ENCODE assay signal across 23 cellular contexts in the genomic region with DNA sequence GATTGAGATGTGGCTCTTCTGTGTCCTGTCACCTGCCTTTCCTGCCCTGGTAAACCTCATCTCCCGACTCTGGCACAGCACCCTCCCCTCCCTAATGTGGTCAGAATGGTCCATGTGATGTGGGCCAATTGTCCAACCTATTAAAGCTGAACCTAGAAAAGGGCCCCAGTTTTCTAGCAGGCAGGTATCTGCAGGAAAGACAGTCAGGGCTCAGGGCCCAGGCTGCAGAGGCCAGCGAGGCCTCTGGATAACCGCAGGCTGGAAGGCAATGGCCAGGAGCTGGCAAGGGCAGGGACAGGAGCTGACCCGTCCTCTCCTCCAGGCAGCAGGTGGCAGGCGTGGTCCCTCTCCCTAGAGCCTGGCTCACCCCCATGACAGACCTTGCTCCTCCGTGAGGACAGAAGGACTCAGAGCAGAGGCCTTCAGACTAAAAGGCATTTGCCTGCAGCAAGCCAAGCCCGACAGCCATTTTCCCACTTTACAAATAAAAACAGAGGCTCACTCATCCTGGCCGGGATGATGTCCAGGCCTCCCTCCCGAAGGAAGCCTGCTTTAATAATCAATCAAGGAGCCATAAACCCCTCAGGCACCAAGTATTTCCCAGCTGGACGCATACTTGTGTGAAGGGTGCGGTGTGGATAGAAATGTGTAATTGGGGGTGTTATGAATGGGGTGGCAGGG.
A peak's percentile ranks its signal among the peaks of the same experiment; 100 is the strongest.
DNase-seq lines count a peak whose midpoint lies in the region; ATAC-seq, FAIRE-seq and TF ChIP-seq lines count a peak whose summit lies in the region.
"Had no signal": no experiment of that assay in that cellular context is flagged by ENCODE, and none has a peak within 500 bp of the region (broad histone marks: within the 10 kb centered on the region; RNA-seq: fewer than 3 reads in every experiment).

No MANE protein-coding gene starts in this region.

- H3K36me3 ChIP-seq in H1 (ENCODE audit: control insufficient read depth in 2 of 4, insufficient read depth in 4 of 4, low read length in 3 of 4) (no peaks in the 10 kb centered on the region), lung (ENCODE audit: control insufficient read depth in 2 of 2, insufficient read depth in 2 of 2, low read length in 2 of 2) (no peaks in the 10 kb centered on the region), mucosa of descending colon (ENCODE audit: low read depth) (no peaks in the 10 kb centered on the region)
- H3K36me3 ChIP-seq: gastroesophageal sphincter had no signal

- TF ChIP-seq CTCF in H1 (IDR thresholded peaks at IDR 0.05; ENCODE audit: control extremely low read depth in 1 of 3, insufficient read depth in 1 of 3, low read depth in 1 of 3, low read length in 3 of 3) (peak; percentile 18 to 22 (median 20); a peak in 2 of 4 replicates), lung (IDR thresholded peaks at IDR 0.05; ENCODE audit: control extremely low read depth, extremely low read depth) (no peak), mucosa of descending colon (IDR thresholded peaks at IDR 0.05) (no peak)

- no peak overlapping the region for H2BK20ac ChIP-seq in H1 (ENCODE audit: low read length)

- TF ChIP-seq EP300 in H1 (IDR thresholded peaks at IDR 0.05; ENCODE audit: borderline replicate concordance in 1 of 2, low read depth in 2 of 2, low read length in 2 of 2), result no peak

- intact Hi-C loops in activated CD4-positive, alpha-beta memory T cell treated with anti-CD3 and anti-CD28 coated beads for 36 hours (cut with micrococcal nuclease), result no loop called here
- intact Hi-C loops in mucosa of descending colon (cut with DNase I, micrococcal nuclease), result no loop called here

- no peak overlapping the region for H3K18ac ChIP-seq in H1 (ENCODE audit: extremely low read depth, low read length)

- FAIRE-seq in H1 (lab: Jason Lieb, UNC), result no peak
- FAIRE-seq: A204.1, colon had no signal

- no peaks in the 10 kb centered on the region for H3K79me1 ChIP-seq in H1 (ENCODE audit: low read depth, low read length)

- no peaks in the 10 kb centered on the region for H3K79me2 ChIP-seq in H1 (ENCODE audit: control insufficient read depth in 1 of 2, insufficient read depth in 2 of 2, low read length in 2 of 2)
- H3K79me2 ChIP-seq: parathyroid adenoma had no signal

- CTCF ChIA-PET in activated CD4-positive, alpha-beta memory T cell treated with anti-CD3 and anti-CD28 coated beads, Interleukin-2, amount 10 ng/mL, durations not matched to agents 7 days and 5 days (lab: Charles Lee), result no interaction called here
- CTCF ChIA-PET in activated CD4-positive, alpha-beta memory T cell treated with anti-CD3 and anti-CD28 coated beads for 36 hours (lab: Charles Lee), result no interaction called here
- CTCF ChIA-PET in H1 (lab: Charles Lee; ENCODE audit: partially characterized antibody), result no interaction called here

- H4K91ac ChIP-seq in H1 (replicated peaks; ENCODE audit: insufficient read length, low read length), result no peak overlapping the region

- H3K27me3 Mint-ChIP-seq in activated CD4-positive, alpha-beta memory T cell treated with anti-CD3 and anti-CD28 coated beads, Interleukin-2, amount 10 ng/mL, durations not matched to agents 7 days and 5 days, result peaks cover 31% of the 10 kb centered on the region
- H3K27me3 Mint-ChIP-seq in activated CD4-positive, alpha-beta memory T cell treated with anti-CD3 and anti-CD28 coated beads for 36 hours, result peaks cover 25% of the 10 kb centered on the region

- H3K27ac ChIP-seq in H1 (ENCODE audit: low read depth, low read length) (no peak overlapping the region), lung (ENCODE audit: low read depth in 1 of 2, low read length in 1 of 2) (no peak overlapping the region)
- H3K27ac ChIP-seq: gastroesophageal sphincter, parathyroid adenoma, RWPE1, skin epidermis had no signal

- no peak overlapping the region for H4K5ac ChIP-seq in H1 (ENCODE audit: insufficient read length, low read depth, low read length)

- H3K4me3 ChIP-seq in H1 (ENCODE audit: extremely low read depth in 1 of 4, insufficient read depth in 2 of 4, low read depth in 3 of 4, low read length in 4 of 4) (no peak overlapping the region), lung (no peak overlapping the region), mucosa of descending colon (no peak overlapping the region)
- H3K4me3 ChIP-seq: gastroesophageal sphincter, skin epidermis had no signal

- H2BK120ac ChIP-seq in H1 (replicated peaks; ENCODE audit: low read depth, low read length), result no peak overlapping the region

- H3K14ac ChIP-seq in H1 (ENCODE audit: insufficient read length), result no peak overlapping the region

- H3K4me1 ChIP-seq in H1 (replicated peaks in 1 of 4; ENCODE audit: control insufficient read depth in 3 of 4, insufficient read depth in 4 of 4, low read length in 3 of 4), result no peaks in the 10 kb centered on the region
- H3K4me1 ChIP-seq in lung (ENCODE audit: control insufficient read depth in 2 of 2, insufficient read depth in 2 of 2, low read length in 2 of 2), result peaks cover 0 to 2% of the 10 kb centered on the region in 2 donors
- H3K4me1 ChIP-seq in mucosa of descending colon (ENCODE audit: low read depth), result no peaks in the 10 kb centered on the region
- H3K4me1 ChIP-seq: gastroesophageal sphincter, parathyroid adenoma had no signal

- H4K8ac ChIP-seq in H1 (ENCODE audit: extremely low read depth, insufficient read depth, low read length), result no peak overlapping the region

- H2AFZ ChIP-seq in H1 (ENCODE audit: low read length), result no peak overlapping the region
- H2AFZ ChIP-seq: parathyroid adenoma had no signal

- H3K4me3 Mint-ChIP-seq in activated CD4-positive, alpha-beta memory T cell treated with anti-CD3 and anti-CD28 coated beads, Interleukin-2, amount 10 ng/mL, durations not matched to agents 7 days and 5 days, result no peak overlapping the region
- H3K4me3 Mint-ChIP-seq in activated CD4-positive, alpha-beta memory T cell treated with anti-CD3 and anti-CD28 coated beads for 36 hours, result no peak overlapping the region
- H3K4me3 Mint-ChIP-seq in stimulated activated effector memory CD8-positive, alpha-beta T cell treated with anti-CD3 and anti-CD28 coated beads, Interleukin-12 subunit alpha, Interleukin-12 subunit beta, amount 100 ng/mL, for 72 hours, result no peak overlapping the region
- H3K4me3 Mint-ChIP-seq: brain had no signal

- H2BK12ac ChIP-seq in H1 (ENCODE audit: low read depth, low read length), result no peak overlapping the region

- no peaks in the 10 kb centered on the region for H4K20me1 ChIP-seq in H1 (replicated peaks in 1 of 2; ENCODE audit: control insufficient read depth in 1 of 2, insufficient read depth in 2 of 2, low read length in 2 of 2)

- peak; percentile 10 for DNase-seq in activated CD4-positive, alpha-beta memory T cell treated with anti-CD3 and anti-CD28 coated beads, Interleukin-2, amount 10 ng/mL, durations not matched to agents 7 days and 5 days
- no peak for DNase-seq in activated CD4-positive, alpha-beta memory T cell treated with anti-CD3 and anti-CD28 coated beads for 36 hours
- DNase-seq in H1 (ENCODE audit: low read depth in 1 of 2, low spot score in 2 of 2), result no peak
- peak; percentile 26 for DNase-seq in lung (ENCODE audit: low spot score)
- no peak for DNase-seq in stimulated activated effector memory CD8-positive, alpha-beta T cell treated with anti-CD3 and anti-CD28 coated beads, Interleukin-12 subunit alpha, Interleukin-12 subunit beta, amount 100 ng/mL, for 72 hours (ENCODE audit: low spot score in 2 of 2)
- DNase-seq in UCSD-AML1 (lab: John Stamatoyannopoulos, UW; ENCODE audit: unreplicated experiment), result no peak
- no peak for DNase-seq in mucosa of descending colon
- DNase-seq: activated CD4-positive, alpha-beta T cell treated with anti-CD3 and anti-CD28 coated beads, Interleukin-2, amount 50 U/mL, for 4 hours; activated naive CD4-positive, alpha-beta T cell treated with anti-CD3 and anti-CD28 coated beads, Interleukin-2, amount 50 U/mL, for 16 hours; activated T-cell treated with anti-CD3 and anti-CD28 coated beads, Interleukin-2, amount 50 U/mL, for 1 hour; C1 segment of cervical spinal cord; NCI-H187 treated with DMSO at 0.1 percent for 48 hours; NCI-H345; stimulated activated CD8-positive, alpha-beta memory T cell treated with anti-CD3 and anti-CD28 coated beads, Interleukin-4, amount 100 ng/mL, for 48 hours; substantia nigra had no signal

- H3K9me3 Mint-ChIP-seq in activated CD4-positive, alpha-beta memory T cell treated with anti-CD3 and anti-CD28 coated beads, Interleukin-2, amount 10 ng/mL, durations not matched to agents 7 days and 5 days, result no peaks in the 10 kb centered on the region
- H3K9me3 Mint-ChIP-seq in activated CD4-positive, alpha-beta memory T cell treated with anti-CD3 and anti-CD28 coated beads for 36 hours, result no peaks in the 10 kb centered on the region
- no peaks in the 10 kb centered on the region for H3K9me3 Mint-ChIP-seq in stimulated activated effector memory CD8-positive, alpha-beta T cell treated with anti-CD3 and anti-CD28 coated beads, Interleukin-12 subunit alpha, Interleukin-12 subunit beta, amount 100 ng/mL, for 72 hours

- H3K23me2 ChIP-seq in H1 (ENCODE audit: low read depth, low read length), result no peaks in the 10 kb centered on the region

- no peak overlapping the region for H3K4ac ChIP-seq in H1 (replicated peaks; ENCODE audit: insufficient read length, low read depth, low read length)

- ATAC-seq in lung (ENCODE audit: insufficient read depth, low FRiP score) (no peak), HG02798 (IDR thresholded peaks at IDR 0.05; ENCODE audit: poor library complexity, unreplicated experiment) (no peak), mucosa of descending colon (no peak)
- ATAC-seq in stimulated activated effector memory CD8-positive, alpha-beta T cell treated with anti-CD3 and anti-CD28 coated beads, Interleukin-12 subunit alpha, Interleukin-12 subunit beta, amount 100 ng/mL, for 72 hours, result no peak
- ATAC-seq: gastroesophageal sphincter had no signal

- no peak overlapping the region for H2BK15ac ChIP-seq in H1 (ENCODE audit: low read length)

- H3K4me1 Mint-ChIP-seq in activated CD4-positive, alpha-beta memory T cell treated with anti-CD3 and anti-CD28 coated beads, Interleukin-2, amount 10 ng/mL, durations not matched to agents 7 days and 5 days, result no peaks in the 10 kb centered on the region
- no peaks in the 10 kb centered on the region for H3K4me1 Mint-ChIP-seq in activated CD4-positive, alpha-beta memory T cell treated with anti-CD3 and anti-CD28 coated beads for 36 hours (ENCODE audit: low read depth)
- H3K4me1 Mint-ChIP-seq in stimulated activated effector memory CD8-positive, alpha-beta T cell treated with anti-CD3 and anti-CD28 coated beads, Interleukin-12 subunit alpha, Interleukin-12 subunit beta, amount 100 ng/mL, for 72 hours, result no peaks in the 10 kb centered on the region

- H2BK5ac ChIP-seq in H1 (ENCODE audit: low read depth, low read length), result no peak overlapping the region

- POLR2A ChIA-PET in activated CD4-positive, alpha-beta memory T cell treated with anti-CD3 and anti-CD28 coated beads, Interleukin-2, amount 10 ng/mL, durations not matched to agents 7 days and 5 days (lab: Charles Lee), result no interaction called here
- POLR2A ChIA-PET in activated CD4-positive, alpha-beta memory T cell treated with anti-CD3 and anti-CD28 coated beads for 36 hours (lab: Charles Lee), result no interaction called here
- POLR2A ChIA-PET in H1 (lab: Charles Lee; ENCODE audit: partially characterized antibody), result no interaction called here

- H3K27ac Mint-ChIP-seq in activated CD4-positive, alpha-beta memory T cell treated with anti-CD3 and anti-CD28 coated beads, Interleukin-2, amount 10 ng/mL, durations not matched to agents 7 days and 5 days, result no peak overlapping the region
- no peak overlapping the region for H3K27ac Mint-ChIP-seq in activated CD4-positive, alpha-beta memory T cell treated with anti-CD3 and anti-CD28 coated beads for 36 hours
- H3K27ac Mint-ChIP-seq in stimulated activated effector memory CD8-positive, alpha-beta T cell treated with anti-CD3 and anti-CD28 coated beads, Interleukin-12 subunit alpha, Interleukin-12 subunit beta, amount 100 ng/mL, for 72 hours, result no peak overlapping the region
- H3K27ac Mint-ChIP-seq: brain had no signal

- WGBS in H1 (ENCODE audit: extremely low coverage in 1 of 2, insufficient coverage in 1 of 2, insufficient read length in 1 of 2, insufficient replicate concordance in 2 of 2, low coverage in 1 of 2, low lambda C conversion rate in 2 of 2, missing lambda C conversion rate in 1 of 2), 2 experiments, result 88% methylated on average over 9 of the region's 11 CpGs; no CpG with 5 or more reads in 1 of the 2 experiments
- WGBS in lung, 2 donors, result 72 to 78% methylated on average over 11 of the region's 11 CpGs

- H3K9ac ChIP-seq in H1 (replicated peaks in 1 of 4; ENCODE audit: extremely low read depth in 1 of 4, low read depth in 3 of 4, low read length in 3 of 4), result no peak overlapping the region
- H3K9ac ChIP-seq: parathyroid adenoma had no signal

- H3K56ac ChIP-seq in H1 (replicated peaks; ENCODE audit: insufficient read length, low read depth, low read length), result no peak overlapping the region

- no peak overlapping the region for H2AK5ac ChIP-seq in H1 (ENCODE audit: low read depth, low read length)

- no peaks in the 10 kb centered on the region for H3K36me3 Mint-ChIP-seq in activated CD4-positive, alpha-beta memory T cell treated with anti-CD3 and anti-CD28 coated beads, Interleukin-2, amount 10 ng/mL, durations not matched to agents 7 days and 5 days (ENCODE audit: low read depth)
- no peaks in the 10 kb centered on the region for H3K36me3 Mint-ChIP-seq in activated CD4-positive, alpha-beta memory T cell treated with anti-CD3 and anti-CD28 coated beads for 36 hours
- no peaks in the 10 kb centered on the region for H3K36me3 Mint-ChIP-seq in stimulated activated effector memory CD8-positive, alpha-beta T cell treated with anti-CD3 and anti-CD28 coated beads, Interleukin-12 subunit alpha, Interleukin-12 subunit beta, amount 100 ng/mL, for 72 hours
- H3K36me3 Mint-ChIP-seq: brain had no signal

- TF ChIP-seq POLR2A in H1 (IDR thresholded peaks at IDR 0.05; ENCODE audit: control extremely low read depth in 1 of 2, low read depth in 2 of 2, low read length in 2 of 2), result no peak

- H3K27me3 ChIP-seq in H1 (replicated peaks in 1 of 4; ENCODE audit: control insufficient read depth in 3 of 4, extremely low read depth in 1 of 4, insufficient read depth in 3 of 4, low read length in 3 of 4) (no peaks in the 10 kb centered on the region), lung (ENCODE audit: control insufficient read depth, insufficient read depth) (no peaks in the 10 kb centered on the region)

- peak; percentile 10 to 25; a peak in 3 of 4 replicates for TF ChIP-seq RAD21 in H1 (IDR thresholded peaks at IDR 0.05 in 1 of 2, conservative IDR thresholded peaks at IDR 0.05 in 1 of 2; ENCODE audit: low read depth in 2 of 2, low read length in 2 of 2)

- H3K9me3 ChIP-seq in H1 (ENCODE audit: insufficient read depth in 2 of 2, low read depth in 1 of 2, low read length in 1 of 2) (no peaks in the 10 kb centered on the region), lung (ENCODE audit: control insufficient read depth in 2 of 2, insufficient read depth in 1 of 2, low read length in 1 of 2) (no peaks in the 10 kb centered on the region), mucosa of descending colon (no peaks in the 10 kb centered on the region)
- H3K9me3 ChIP-seq: gastroesophageal sphincter had no signal

- H3K23ac ChIP-seq in H1 (ENCODE audit: insufficient read length), result no peak overlapping the region

- no peak overlapping the region for H3K4me2 ChIP-seq in H1 (ENCODE audit: insufficient read depth in 1 of 2, low read depth in 2 of 2, low read length in 2 of 2)

Comparison
In these comparisons a context has a peak if more than half of its experiments do, and no peak if none do; other contexts are left out.
1. DNase-seq: peak in activated CD4-positive, alpha-beta memory T cell treated with anti-CD3 and anti-CD28 coated beads, Interleukin-2, amount 10 ng/mL, durations not matched to agents 7 days and 5 days (single experiment) and lung (single experiment); none in activated CD4-positive, alpha-beta memory T cell treated with anti-CD3 and anti-CD28 coated beads for 36 hours (single experiment), H1 (0 of 2), stimulated activated effector memory CD8-positive, alpha-beta T cell treated with anti-CD3 and anti-CD28 coated beads, Interleukin-12 subunit alpha, Interleukin-12 subunit beta, amount 100 ng/mL, for 72 hours (0 of 2), UCSD-AML1 (single experiment) and mucosa of descending colon (0 of 3).
2. CTCF ChIP-seq: peak in H1 (3 of 3); none in lung (single experiment) and mucosa of descending colon (single experiment).